ENCODE assay signal across 27 cellular contexts in genomic region chr3:194197396-194197960, GRCh38.
"Had no signal": no experiment of that assay in that cellular context is flagged by ENCODE, and none has a peak within 500 bp of the region (broad histone marks: within the 10 kb centered on the region; RNA-seq: fewer than 3 reads in every experiment).

No MANE protein-coding gene starts in this region.

- H3K4me1 ChIP-seq: ascending aorta, foreskin keratinocyte, vagina had no signal

- H3K36me3 ChIP-seq: ascending aorta, cardiac muscle cell, pancreas, thoracic aorta, upper lobe of left lung, vagina, WERI-Rb-1 had no signal

- H3K36me3 Mint-ChIP-seq: activated naive CD4-positive, alpha-beta T cell treated with anti-CD3 and anti-CD28 coated beads, Interleukin-2, amount 10 ng/mL, durations not matched to agents 7 days and 5 days; brain; stimulated activated effector memory CD8-positive, alpha-beta T cell treated with anti-CD3 and anti-CD28 coated beads, Interleukin-12 subunit alpha, Interleukin-12 subunit beta, amount 100 ng/mL, for 72 hours had no signal

- H3K27me3 ChIP-seq: ascending aorta, pancreas, upper lobe of left lung, vagina had no signal

- H3K4me3 Mint-ChIP-seq: activated naive CD4-positive, alpha-beta T cell treated with anti-CD3 and anti-CD28 coated beads, Interleukin-2, amount 10 ng/mL, durations not matched to agents 7 days and 5 days; activated naive CD8-positive, alpha-beta T cell treated with anti-CD3 and anti-CD28 coated beads, Interleukin-2, amount 10 ng/mL, durations not matched to agents 7 days and 5 days; activated T-cell treated with anti-CD3 and anti-CD28 coated beads, Interleukin-2, amount 50 U/mL, for 24 hours; brain; effector memory CD8-positive, alpha-beta T cell; nephron; stimulated activated effector memory CD8-positive, alpha-beta T cell treated with anti-CD3 and anti-CD28 coated beads, Interleukin-12 subunit alpha, Interleukin-12 subunit beta, amount 100 ng/mL, for 72 hours; stimulated activated naive CD8-positive, alpha-beta T cell treated with anti-CD3 and anti-CD28 coated beads, Interleukin-15, Interleukin-2, amounts not matched to agents 100 ng/mL and 50 ng/mL, for 24 hours; T-helper 17 cell had no signal

- H3K27ac ChIP-seq: ascending aorta, cardiac muscle cell, foreskin keratinocyte, pancreas, thoracic aorta, upper lobe of left lung, vagina, WERI-Rb-1 had no signal

- DNase-seq: activated CD4-positive, alpha-beta T cell treated with anti-CD3 and anti-CD28 coated beads for 48 hours; activated CD4-positive, alpha-beta T cell treated with anti-CD3 and anti-CD28 coated beads, Interleukin-2, amount 50 U/mL, for 48 hours; activated CD8-positive, alpha-beta memory T cell treated with anti-CD3 and anti-CD28 coated beads, Interleukin-2, amount 50 U/mL, for 48 hours; activated gamma-delta T cell; activated naive CD4-positive, alpha-beta T cell treated with anti-CD3 and anti-CD28 coated beads, Interleukin-2, amount 10 ng/mL, durations not matched to agents 7 days and 5 days; activated naive CD8-positive, alpha-beta T cell treated with anti-CD3 and anti-CD28 coated beads, Interleukin-2, amount 10 ng/mL, durations not matched to agents 7 days and 5 days; activated T-cell treated with anti-CD3 and anti-CD28 coated beads, Interleukin-2, amount 50 U/mL, for 24 hours; cortex of kidney; effector memory CD8-positive, alpha-beta T cell; foreskin keratinocyte; islet precursor cell; left ventricle myocardium superior; pancreas; right cardiac atrium; stimulated activated CD4-positive, alpha-beta T cell treated with anti-CD3 and anti-CD28 coated beads, Interleukin-4, amount 100 ng/mL, for 24 hours; T-helper 17 cell; T1000; upper lobe of left lung had no signal

- H3K4me3 ChIP-seq: ascending aorta, cardiac muscle cell, pancreas, thoracic aorta, upper lobe of left lung, vagina had no signal

- H3K27ac Mint-ChIP-seq: activated naive CD4-positive, alpha-beta T cell treated with anti-CD3 and anti-CD28 coated beads, Interleukin-2, amount 10 ng/mL, durations not matched to agents 7 days and 5 days; activated naive CD8-positive, alpha-beta T cell treated with anti-CD3 and anti-CD28 coated beads, Interleukin-2, amount 10 ng/mL, durations not matched to agents 7 days and 5 days; activated T-cell treated with anti-CD3 and anti-CD28 coated beads, Interleukin-2, amount 50 U/mL, for 24 hours; effector memory CD8-positive, alpha-beta T cell; stimulated activated effector memory CD8-positive, alpha-beta T cell treated with anti-CD3 and anti-CD28 coated beads, Interleukin-12 subunit alpha, Interleukin-12 subunit beta, amount 100 ng/mL, for 72 hours; stimulated activated naive CD8-positive, alpha-beta T cell treated with anti-CD3 and anti-CD28 coated beads, Interleukin-15, Interleukin-2, amounts not matched to agents 100 ng/mL and 50 ng/mL, for 24 hours; T-helper 17 cell had no signal

- H3K9me3 ChIP-seq: ascending aorta, pancreas, thoracic aorta, upper lobe of left lung, vagina had no signal

- H3K9me3 Mint-ChIP-seq: activated naive CD4-positive, alpha-beta T cell treated with anti-CD3 and anti-CD28 coated beads, Interleukin-2, amount 10 ng/mL, durations not matched to agents 7 days and 5 days; activated naive CD8-positive, alpha-beta T cell treated with anti-CD3 and anti-CD28 coated beads, Interleukin-2, amount 10 ng/mL, durations not matched to agents 7 days and 5 days; activated T-cell treated with anti-CD3 and anti-CD28 coated beads, Interleukin-2, amount 50 U/mL, for 24 hours; effector memory CD8-positive, alpha-beta T cell; nephron; stimulated activated effector memory CD8-positive, alpha-beta T cell treated with anti-CD3 and anti-CD28 coated beads, Interleukin-12 subunit alpha, Interleukin-12 subunit beta, amount 100 ng/mL, for 72 hours; stimulated activated naive CD8-positive, alpha-beta T cell treated with anti-CD3 and anti-CD28 coated beads, Interleukin-15, Interleukin-2, amounts not matched to agents 100 ng/mL and 50 ng/mL, for 24 hours had no signal
